Comparison of ENCODE assay signal across 1 cellular context in genomic region chr16:68084504-68085258, GRCh38.
A peak's percentile ranks its signal among the peaks of the same experiment; 100 is the strongest.
TF ChIP-seq lines count a peak whose summit lies in the region.

No MANE protein-coding gene starts in this region.

TF ChIP-seq in HepG2, 621 proteins besides CTCF, POLR2A, EP300 and RAD21 (continued from another document and continues in another):
- TF ChIP-seq AFF4 (CRISPR knock-in tag; IDR thresholded peaks at IDR 0.05) (peak; percentile 64; the same call in 1 of the 2 replicates), KAT7 (CRISPR knock-in tag; IDR thresholded peaks at IDR 0.05; ENCODE audit: borderline replicate concordance) (peak; percentile 60), HBP1 (CRISPR knock-in tag; IDR thresholded peaks at IDR 0.05; ENCODE audit: low read depth) (peak; percentile 13; the same call in 1 of the 2 replicates), SAP130 (CRISPR knock-in tag; IDR thresholded peaks at IDR 0.05; ENCODE audit: low read depth) (peak; percentile 97), ZFP91 (CRISPR knock-in tag; IDR thresholded peaks at IDR 0.05; ENCODE audit: borderline replicate concordance) (peak; percentile 94), ZSCAN29 (CRISPR knock-in tag; conservative IDR thresholded peaks at IDR 0.05) (peak; percentile 96), ZNF530 (CRISPR knock-in tag; IDR thresholded peaks at IDR 0.05; ENCODE audit: low read depth) (no peak), KLF13 (CRISPR knock-in tag; IDR thresholded peaks at IDR 0.05) (peak; percentile 83; the same call in 1 of the 2 replicates), DPF2 (CRISPR knock-in tag; IDR thresholded peaks at IDR 0.05; ENCODE audit: borderline replicate concordance, low read depth) (peak; percentile 72), ZNF567 (CRISPR knock-in tag; IDR thresholded peaks at IDR 0.05; ENCODE audit: borderline replicate concordance) (peak; percentile 94; the same call in 1 of the 2 replicates), NKX3-1 (CRISPR knock-in tag; IDR thresholded peaks at IDR 0.05) (peak; percentile 98), SOX5 (CRISPR knock-in tag; IDR thresholded peaks at IDR 0.05; ENCODE audit: borderline replicate concordance) (peak; percentile 78), ZNF264 (CRISPR knock-in tag; IDR thresholded peaks at IDR 0.05) (peak; percentile 85; the same call in 1 of the 2 replicates), STAT5B (CRISPR knock-in tag; IDR thresholded peaks at IDR 0.05) (peak; percentile 29; the same call in 1 of the 2 replicates), ZBTB43 (CRISPR knock-in tag; conservative IDR thresholded peaks at IDR 0.05) (peak; percentile 93), RBAK (CRISPR knock-in tag; IDR thresholded peaks at IDR 0.05) (no peak), ISX (CRISPR knock-in tag; conservative IDR thresholded peaks at IDR 0.05) (no peak), SKIL (CRISPR knock-in tag; IDR thresholded peaks at IDR 0.05; ENCODE audit: borderline replicate concordance) (peak; percentile 86), ZNF10 (CRISPR knock-in tag; IDR thresholded peaks at IDR 0.05; ENCODE audit: borderline replicate concordance, low read depth) (no peak), ZNF180 (CRISPR knock-in tag; IDR thresholded peaks at IDR 0.05; ENCODE audit: borderline replicate concordance, low read depth) (no peak), ZNF275 (CRISPR knock-in tag; IDR thresholded peaks at IDR 0.05; ENCODE audit: borderline replicate concordance) (peak; percentile 96; the same call in 1 of the 2 replicates), ZNF331 (CRISPR knock-in tag; IDR thresholded peaks at IDR 0.05) (peak; percentile 95), MXD4 (CRISPR knock-in tag; IDR thresholded peaks at IDR 0.05) (peak; percentile 95), DBP (CRISPR knock-in tag; IDR thresholded peaks at IDR 0.05; ENCODE audit: not compliant biosample characterization) (peak; percentile 65), ZNF605 (CRISPR knock-in tag; IDR thresholded peaks at IDR 0.05) (peak; percentile 100), PBX3 (CRISPR knock-in tag; IDR thresholded peaks at IDR 0.05; ENCODE audit: borderline replicate concordance) (peak; percentile 89; the same call in 1 of the 2 replicates)
- TF ChIP-seq, protein P1, sequence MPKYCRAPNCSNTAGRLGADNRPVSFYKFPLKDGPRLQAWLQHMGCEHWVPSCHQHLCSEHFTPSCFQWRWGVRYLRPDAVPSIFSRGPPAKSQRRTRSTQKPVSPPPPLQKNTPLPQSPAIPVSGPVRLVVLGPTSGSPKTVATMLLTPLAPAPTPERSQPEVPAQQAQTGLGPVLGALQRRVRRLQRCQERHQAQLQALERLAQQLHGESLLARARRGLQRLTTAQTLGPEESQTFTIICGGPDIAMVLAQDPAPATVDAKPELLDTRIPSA (CRISPR knock-in tag; IDR thresholded peaks at IDR 0.05; ENCODE audit: borderline replicate concordance), result no peak; the same call in 1 of the 2 replicates
- TF ChIP-seq, protein P2, sequence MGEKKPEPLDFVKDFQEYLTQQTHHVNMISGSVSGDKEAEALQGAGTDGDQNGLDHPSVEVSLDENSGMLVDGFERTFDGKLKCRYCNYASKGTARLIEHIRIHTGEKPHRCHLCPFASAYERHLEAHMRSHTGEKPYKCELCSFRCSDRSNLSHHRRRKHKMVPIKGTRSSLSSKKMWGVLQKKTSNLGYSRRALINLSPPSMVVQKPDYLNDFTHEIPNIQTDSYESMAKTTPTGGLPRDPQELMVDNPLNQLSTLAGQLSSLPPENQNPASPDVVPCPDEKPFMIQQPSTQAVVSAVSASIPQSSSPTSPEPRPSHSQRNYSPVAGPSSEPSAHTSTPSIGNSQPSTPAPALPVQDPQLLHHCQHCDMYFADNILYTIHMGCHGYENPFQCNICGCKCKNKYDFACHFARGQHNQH (CRISPR knock-in tag; IDR thresholded peaks at IDR 0.05), result peak; percentile 98
